In the genomic region with DNA sequence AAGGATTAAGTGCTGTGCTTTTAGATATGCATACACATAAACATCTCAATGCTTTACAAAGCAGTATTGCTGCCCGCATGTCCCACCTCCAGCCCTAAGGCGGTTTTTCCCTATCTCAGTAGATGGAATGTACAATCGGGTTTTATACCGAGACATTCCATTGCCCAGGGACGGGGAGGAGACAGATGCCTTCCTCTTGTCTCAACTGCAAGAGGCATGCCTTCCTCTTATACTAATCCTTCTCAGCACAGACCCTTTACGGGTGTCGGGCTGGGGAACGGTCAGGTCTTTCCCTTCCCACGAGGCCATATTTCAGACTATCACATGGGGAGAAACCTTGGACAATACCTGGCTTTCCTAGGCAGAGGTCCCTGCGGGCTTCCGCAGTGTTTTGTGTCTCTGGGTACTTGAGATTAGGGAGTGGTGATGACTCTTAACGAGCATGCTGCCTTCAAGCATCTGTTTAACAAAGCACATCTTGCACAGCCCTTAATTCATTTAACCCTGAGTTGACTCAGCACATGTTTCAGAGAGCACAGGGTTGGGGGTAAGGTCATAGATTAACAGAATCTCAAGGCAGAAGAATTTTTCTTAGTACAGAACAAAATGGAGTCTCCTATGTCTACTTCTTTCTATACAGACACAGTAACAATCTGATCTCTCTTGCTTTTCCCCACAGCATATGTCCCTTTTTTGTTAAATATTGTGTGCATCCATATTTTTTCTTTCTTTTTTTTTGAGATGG, we compare ENCODE assay signal across 7 cellular contexts. TPM values are rescaled to one million over a fixed set of nuclear protein-coding genes. Genes with fewer than 3 reads are reported as not detected.
DNase-seq lines count a peak whose midpoint lies in the region; ATAC-seq and TF ChIP-seq lines count a peak whose summit lies in the region.
"Not testable (repeated sequence)": the region's sequence is repeated elsewhere in the genome, so short reads cannot be mapped to it uniquely, and the experiment has no call there.

No MANE protein-coding gene starts in this region.

- BruUV-seq in IMR-90 (replicated peaks; lab: Mats Ljungman, UMichigan): not testable (repeated sequence)

- H3K27ac ChIP-seq in H9 (ENCODE audit: insufficient read length, low read depth, low read length); IMR-90 (ENCODE audit: insufficient read depth, low read length): not testable (repeated sequence)
- H3K27ac ChIP-seq in hepatocyte: peak overlapping the region; percentile 22

- H3K9me1 ChIP-seq in IMR-90 (ENCODE audit: insufficient read depth, low read length): not testable (repeated sequence)

- not testable (repeated sequence) for ATAC-seq in IMR-90 (ENCODE audit: low read depth); WTC11; central memory CD8-positive, alpha-beta T cell (replicated peaks; ENCODE audit: extremely low read depth, poor library complexity, severe bottlenecking)

- in situ Hi-C loops in IMR-90 (cut with MboI; ENCODE audit: low sequenced_read_pairs): not testable (repeated sequence)

- H3K56ac ChIP-seq in H9 (ENCODE audit: insufficient read length, low read depth, low read length); IMR-90 (ENCODE audit: extremely low read depth, insufficient read depth, low read length): not testable (repeated sequence)

- H2BK120ac ChIP-seq in H9 (ENCODE audit: low read depth, low read length, poor library complexity, severe bottlenecking); IMR-90 (ENCODE audit: low read depth, low read length): not testable (repeated sequence)

- TF ChIP-seq POLR2A in IMR-90 (IDR thresholded peaks at IDR 0.05; ENCODE audit: low read depth, low read length): not testable (repeated sequence)

- H3K4me3 Mint-ChIP-seq in H9: peak overlapping the region in 1 of 2 experiments; percentile 49; a peak in 3 of 5 replicates
- peak overlapping the region; percentile 31 for H3K4me3 Mint-ChIP-seq in WTC11
- H3K4me3 Mint-ChIP-seq in central memory CD8-positive, alpha-beta T cell; nephron progenitor cell: not testable (repeated sequence)
- H3K4me3 Mint-ChIP-seq in type B pancreatic cell: peak overlapping the region; percentile 66

- not testable (repeated sequence) for H2AK5ac ChIP-seq in H9 (ENCODE audit: insufficient read length, low read length); IMR-90 (ENCODE audit: low read depth, low read length)

- H3K36me3 Mint-ChIP-seq in H9 (ENCODE audit: insufficient read depth in 1 of 3, low read depth in 3 of 3); WTC11; central memory CD8-positive, alpha-beta T cell (ENCODE audit: insufficient read depth); nephron progenitor cell (ENCODE audit: low read depth); type B pancreatic cell: not testable (repeated sequence)

- not testable (repeated sequence) for TF ChIP-seq RAD21 in IMR-90 (IDR thresholded peaks at IDR 0.05; ENCODE audit: low read length)

- H3K36me3 ChIP-seq in IMR-90 (ENCODE audit: control insufficient read depth, insufficient read depth, low read length); hepatocyte (replicated peaks; ENCODE audit: insufficient read depth, low read depth): not testable (repeated sequence)

- not testable (repeated sequence) for H3K14ac ChIP-seq in H9 (ENCODE audit: insufficient read depth, low read length); IMR-90 (replicated peaks; ENCODE audit: low read depth, low read length)

- H3K79me1 ChIP-seq in H9 (ENCODE audit: insufficient read depth, low read depth, low read length, poor library complexity, severe bottlenecking); IMR-90 (ENCODE audit: low read depth in 1 of 2, low read length in 2 of 2): not testable (repeated sequence)

- intact Hi-C loops in IMR-90 (cut with micrococcal nuclease): loop anchor here (10.0 kb wide), 2 partner anchors 395 to 425 kb away; a partner anchor contains a TSS

- H2BK20ac ChIP-seq in H9 (ENCODE audit: low read depth, low read length, poor library complexity, severe bottlenecking); IMR-90 (ENCODE audit: low read depth, low read length): not testable (repeated sequence)

- H4K20me1 ChIP-seq in H9 (ENCODE audit: control insufficient read depth, insufficient read depth, insufficient read length); IMR-90 (ENCODE audit: insufficient read depth, low read length); hepatocyte (ENCODE audit: insufficient read depth, poor library complexity, severe bottlenecking): not testable (repeated sequence)

- H3K4ac ChIP-seq in H9 (ENCODE audit: low read depth, low read length); IMR-90 (ENCODE audit: low read depth, low read length): not testable (repeated sequence)

- H3K9me3 ChIP-seq in H9 (ENCODE audit: control insufficient read depth, low read depth, low read length); IMR-90 (ENCODE audit: control insufficient read depth, insufficient read depth, low read length); hepatocyte (ENCODE audit: low read depth): not testable (repeated sequence)

- H3K27ac Mint-ChIP-seq in H9: peak overlapping the region; percentile 62 to 93 (median 80); a peak in 5 of 7 replicates
- H3K27ac Mint-ChIP-seq in WTC11: peak overlapping the region; percentile 74
- H3K27ac Mint-ChIP-seq in central memory CD8-positive, alpha-beta T cell (ENCODE audit: low read depth): peak overlapping the region; percentile 10
- peak overlapping the region; percentile 38 for H3K27ac Mint-ChIP-seq in nephron progenitor cell
- H3K27ac Mint-ChIP-seq in type B pancreatic cell: peak overlapping the region; percentile 92

- not testable (repeated sequence) for H2BK15ac ChIP-seq in H9 (ENCODE audit: low read depth, low read length); IMR-90 (ENCODE audit: low read depth, low read length)

- H3T11ph ChIP-seq in H9 (ENCODE audit: low read length): not testable (repeated sequence)

- not testable (repeated sequence) for H3K4me2 ChIP-seq in H9 (ENCODE audit: insufficient read depth, insufficient read length, low read length)
- H3K4me2 ChIP-seq in IMR-90 (ENCODE audit: low read depth, low read length): peak overlapping the region; percentile 67
- H3K4me2 ChIP-seq in hepatocyte: peak overlapping the region; percentile 64

- TF ChIP-seq CTCF in H9 (conservative IDR thresholded peaks at IDR 0.05); IMR-90 (conservative IDR thresholded peaks at IDR 0.05; ENCODE audit: low read depth, low read length); WTC11 (IDR thresholded peaks at IDR 0.05); hepatocyte (IDR thresholded peaks at IDR 0.05; ENCODE audit: poor library complexity); nephron progenitor cell (IDR thresholded peaks at IDR 0.05); type B pancreatic cell (conservative IDR thresholded peaks at IDR 0.05): not testable (repeated sequence)

- WGBS in H9 (ENCODE audit: extremely low coverage, insufficient read length, low lambda C conversion rate): no CpG with 5 or more reads among the region's 12 CpGs
- no CpG with 5 or more reads among the region's 12 CpGs for WGBS in IMR-90 (ENCODE audit: extremely low coverage in 2 of 2, insufficient read length in 1 of 2), 2 experiments
- 10% methylated on average over 12 of the region's 12 CpGs for WGBS in hepatocyte (ENCODE audit: low lambda C conversion rate, missing lambda C conversion rate)

- DNase-seq in H9; IMR-90; WTC11 (ENCODE audit: low spot score); central memory CD8-positive, alpha-beta T cell (ENCODE audit: low spot score in 2 of 2); hepatocyte (ENCODE audit: low spot score); nephron progenitor cell; type B pancreatic cell (ENCODE audit: extremely low spot score, unreplicated experiment): not testable (repeated sequence)

- not testable (repeated sequence) for H4K91ac ChIP-seq in H9 (ENCODE audit: insufficient read length, low read depth, low read length); IMR-90 (ENCODE audit: insufficient read depth, low read depth, low read length)

- H3K27me3 ChIP-seq in H9 (ENCODE audit: insufficient read depth, low read length); IMR-90 (ENCODE audit: control insufficient read depth, insufficient read depth, low read length); hepatocyte: not testable (repeated sequence)

- H4K8ac ChIP-seq in H9 (replicated peaks; ENCODE audit: insufficient read length, low read depth, low read length); IMR-90 (ENCODE audit: low read depth in 2 of 2, low read length in 2 of 2): not testable (repeated sequence)

- not testable (repeated sequence) for H3K9ac ChIP-seq in H9 (ENCODE audit: extremely low read depth, insufficient read length, low read length); IMR-90 (ENCODE audit: low read depth, low read length)

- dilution Hi-C loops in IMR-90 (cut with HindIII; ENCODE audit: low sequenced_read_pairs, unreplicated experiment): not testable (repeated sequence)

- H3K4me1 ChIP-seq in H9 (ENCODE audit: insufficient read depth, low read length); IMR-90 (ENCODE audit: control insufficient read depth, insufficient read depth, low read length); hepatocyte (ENCODE audit: insufficient read depth): not testable (repeated sequence)

- POLR2A ChIA-PET in IMR-90 (lab: Charles Lee; ENCODE audit: unreplicated experiment): not testable (repeated sequence)
- POLR2A ChIA-PET in WTC11 (lab: Charles Lee): interaction anchor here (0.7 kb wide), 1 partner anchor 20 kb away, joined by 3 read pairs; no protein-coding TSS in a partner anchor

- not testable (repeated sequence) for H2AFZ ChIP-seq in H9 (ENCODE audit: low read length); IMR-90 (replicated peaks; ENCODE audit: low read length, poor library complexity); hepatocyte

- H3K4me1 Mint-ChIP-seq in H9 (peaks cover 20 to 21% of the 10 kb centered on the region in 2 experiments), WTC11 (peaks cover 21% of the 10 kb centered on the region), nephron progenitor cell (peaks cover 21% of the 10 kb centered on the region), type B pancreatic cell (ENCODE audit: unreplicated experiment) (peaks cover 24% of the 10 kb centered on the region)
- not testable (repeated sequence) for H3K4me1 Mint-ChIP-seq in central memory CD8-positive, alpha-beta T cell

- H3K23ac ChIP-seq in H9 (ENCODE audit: insufficient read length, low read depth, low read length); IMR-90 (ENCODE audit: low read depth, low read length): not testable (repeated sequence)

- not testable (repeated sequence) for H3K23me2 ChIP-seq in H9 (ENCODE audit: insufficient read length, low read depth, low read length, poor library complexity, severe bottlenecking)

- H2BK12ac ChIP-seq in H9 (ENCODE audit: insufficient read length, low read depth, low read length): not testable (repeated sequence)

- H3K18ac ChIP-seq in H9 (ENCODE audit: insufficient read length, low read depth, low read length); IMR-90 (ENCODE audit: low read depth, low read length): not testable (repeated sequence)

- not testable (repeated sequence) for H2AK9ac ChIP-seq in IMR-90 (replicated peaks; ENCODE audit: low read depth, low read length, poor library complexity)

- H3K9me2 ChIP-seq in hepatocyte (replicated peaks; ENCODE audit: insufficient read depth): not testable (repeated sequence)

- not testable (repeated sequence) for H3K9me3 Mint-ChIP-seq in H9; WTC11; central memory CD8-positive, alpha-beta T cell; nephron progenitor cell; type B pancreatic cell

- not testable (repeated sequence) for H3K79me2 ChIP-seq in H9 (ENCODE audit: insufficient read depth, low read length); hepatocyte

- H4K5ac ChIP-seq in H9 (ENCODE audit: insufficient read length, low read depth, low read length); IMR-90 (ENCODE audit: low read depth, low read length): not testable (repeated sequence)

- H3K27me3 Mint-ChIP-seq in H9 (ENCODE audit: low read depth); WTC11 (ENCODE audit: low read depth); central memory CD8-positive, alpha-beta T cell; type B pancreatic cell: not testable (repeated sequence)
- peaks cover 16% of the 10 kb centered on the region for H3K27me3 Mint-ChIP-seq in nephron progenitor cell (ENCODE audit: low read depth, poor library complexity)

- CTCF ChIA-PET in IMR-90 (lab: Yijun Ruan, JAX); WTC11 (lab: Charles Lee): not testable (repeated sequence)

- not testable (repeated sequence) for H3K4me3 ChIP-seq in IMR-90 (ENCODE audit: insufficient read depth, low read depth, low read length); hepatocyte

- not testable (repeated sequence) for H2BK5ac ChIP-seq in H9 (ENCODE audit: insufficient read length, low read length); IMR-90 (ENCODE audit: low read depth, low read length, poor library complexity, severe bottlenecking)

RNA-seq across cellular contexts. Expression of a gene that starts 10.0 kb away (rescaled TPM):
- total RNA-seq in H9 (2021): 89.5 and 96.2 TPM in 2 replicates
- 19.2 and 21.7 TPM in 2 replicates for total RNA-seq in IMR-90 (2012; rRNA removed)
- 34.1 and 38.3 TPM in 2 replicates for polyA plus RNA-seq in IMR-90 (2012; rRNA removed)
- polyA plus RNA-seq in IMR-90 (2012; cell fraction: cytosol; rRNA removed): 9.4 and 17.6 TPM in 2 replicates
- 94.9 and 166 TPM in 2 replicates for polyA plus RNA-seq in IMR-90 (2012; cell fraction: nucleus; rRNA removed; ENCODE audit: low replicate concordance)
- total RNA-seq in WTC11 (2021): 44.6 to 61.7 TPM (median 46.3 TPM) in 3 replicates
- 15.1 and 15.7 TPM in 2 replicates for total RNA-seq in hepatocyte
- 43.4 and 54.6 TPM in 2 replicates for polyA plus RNA-seq in hepatocyte
- total RNA-seq in type B pancreatic cell (ENCODE audit: low replicate concordance): 37.3 and 75.7 TPM in 2 replicates

RNA-seq across cellular contexts. Expression of a gene that starts 37.4 kb away (rescaled TPM):
- total RNA-seq in H9 (2021) (30.3 and 32.8 TPM in 2 replicates), IMR-90 (2012; rRNA removed) (18.5 and 23.9 TPM in 2 replicates), WTC11 (2021) (26.6 to 29.3 TPM (median 27.0 TPM) in 3 replicates), hepatocyte (30.6 and 32.0 TPM in 2 replicates), type B pancreatic cell (ENCODE audit: low replicate concordance) (40.7 and 43.7 TPM in 2 replicates)
- polyA plus RNA-seq in IMR-90 (2012; rRNA removed) (13.7 and 14.3 TPM in 2 replicates), hepatocyte (14.5 and 22.4 TPM in 2 replicates)
- 4.0 and 6.5 TPM in 2 replicates for polyA plus RNA-seq in IMR-90 (2012; cell fraction: cytosol; rRNA removed)
- polyA plus RNA-seq in IMR-90 (2012; cell fraction: nucleus; rRNA removed; ENCODE audit: low replicate concordance): 14.2 and 36.7 TPM in 2 replicates

Comparison
In these comparisons a context has a peak if more than half of its experiments do, and no peak if none do; other contexts are left out.
1. H3K27ac Mint-ChIP-seq: peak in every context shown above with its lines; median percentile 92 in type B pancreatic cell; 80 in H9; 74 in WTC11; 38 in nephron progenitor cell; 10 in central memory CD8-positive, alpha-beta T cell.